1 cellular context compared by ENCODE assay signal in genomic region chr1:178532392-178532791, GRCh38.
TF ChIP-seq lines count a peak whose summit lies in the region.

No MANE protein-coding gene starts in this region.

TF ChIP-seq in HepG2, 621 proteins besides CTCF, POLR2A, EP300 and RAD21 (continues in another document):
- no peak for TF ChIP-seq AFF4 (CRISPR knock-in tag; IDR thresholded peaks at IDR 0.05)
- no peak for TF ChIP-seq ZNF770 (CRISPR knock-in tag; IDR thresholded peaks at IDR 0.05)
- peak; percentile 22; the same call in 1 of the 2 replicates for TF ChIP-seq ZNF12 (CRISPR knock-in tag; IDR thresholded peaks at IDR 0.05)
- TF ChIP-seq HOXA7 (CRISPR knock-in tag; IDR thresholded peaks at IDR 0.05): no peak
- TF ChIP-seq FOSL2 (CRISPR knock-in tag; IDR thresholded peaks at IDR 0.05): peak; percentile 29; the same call in 1 of the 2 replicates
- TF ChIP-seq MATR3 (CRISPR knock-in tag; IDR thresholded peaks at IDR 0.05): no peak
- TF ChIP-seq IRF2 (CRISPR knock-in tag; IDR thresholded peaks at IDR 0.05): peak; percentile 31; the same call in 1 of the 2 replicates
- TF ChIP-seq NRL (CRISPR knock-in tag; IDR thresholded peaks at IDR 0.05; ENCODE audit: borderline replicate concordance): no peak
- TF ChIP-seq ZNF564 (CRISPR knock-in tag; IDR thresholded peaks at IDR 0.05): no peak
- TF ChIP-seq MYC (CRISPR knock-in tag; IDR thresholded peaks at IDR 0.05; ENCODE audit: borderline replicate concordance): 0 out of 2 replicates have a peak, but pooled peaks have one; percentile 15
- TF ChIP-seq ZSCAN9 (CRISPR knock-in tag; IDR thresholded peaks at IDR 0.05; ENCODE audit: borderline replicate concordance): 0 out of 2 replicates have a peak, but pooled peaks have one; percentile 44
- TF ChIP-seq CHCHD3 (CRISPR knock-in tag; IDR thresholded peaks at IDR 0.05): no peak
- no peak for TF ChIP-seq RARA (CRISPR knock-in tag; IDR thresholded peaks at IDR 0.05)
- TF ChIP-seq RFXAP (CRISPR knock-in tag; IDR thresholded peaks at IDR 0.05; ENCODE audit: borderline replicate concordance): no peak
- TF ChIP-seq HMG20A (CRISPR knock-in tag; IDR thresholded peaks at IDR 0.05; ENCODE audit: borderline replicate concordance): no peak
- 0 out of 2 replicates have a peak, but pooled peaks have one; percentile 32 for TF ChIP-seq KDM3A (CRISPR knock-in tag; IDR thresholded peaks at IDR 0.05; ENCODE audit: low read depth)
- TF ChIP-seq MED8 (CRISPR knock-in tag; IDR thresholded peaks at IDR 0.05; ENCODE audit: insufficient replicate concordance): no peak
- TF ChIP-seq ZNF576 (CRISPR knock-in tag; IDR thresholded peaks at IDR 0.05): 0 out of 2 replicates have a peak, but pooled peaks have one; percentile 37
- TF ChIP-seq ZBTB2 (CRISPR knock-in tag; IDR thresholded peaks at IDR 0.05; ENCODE audit: low read depth): no peak
- TF ChIP-seq CERS6 (CRISPR knock-in tag; IDR thresholded peaks at IDR 0.05): no peak
- 0 out of 2 replicates have a peak, but pooled peaks have one; percentile 56 for TF ChIP-seq ZNF891 (CRISPR knock-in tag; IDR thresholded peaks at IDR 0.05)
- no peak for TF ChIP-seq ZNF367 (CRISPR knock-in tag; IDR thresholded peaks at IDR 0.05; ENCODE audit: borderline replicate concordance)
- TF ChIP-seq PREB (CRISPR knock-in tag; IDR thresholded peaks at IDR 0.05): no peak
- 0 out of 2 replicates have a peak, but pooled peaks have one; percentile 34 for TF ChIP-seq NFATC3 (CRISPR knock-in tag; IDR thresholded peaks at IDR 0.05)
- no peak for TF ChIP-seq ZNF747 (CRISPR knock-in tag; IDR thresholded peaks at IDR 0.05; ENCODE audit: borderline replicate concordance)
- TF ChIP-seq ZKSCAN1 (IDR thresholded peaks at IDR 0.05; ENCODE audit: low read length): 0 out of 2 replicates have a peak, but pooled peaks have one; percentile 26
- peak; percentile 43; the same call in 1 of the 2 replicates for TF ChIP-seq ZFP91 (CRISPR knock-in tag; IDR thresholded peaks at IDR 0.05; ENCODE audit: borderline replicate concordance)
- TF ChIP-seq ZNF138 (CRISPR knock-in tag; IDR thresholded peaks at IDR 0.05; ENCODE audit: low read depth): no peak
- TF ChIP-seq ZNF782 (CRISPR knock-in tag; IDR thresholded peaks at IDR 0.05; ENCODE audit: borderline replicate concordance): no peak; the same call in 1 of the 2 replicates
- no peak for TF ChIP-seq ZNF24 (IDR thresholded peaks at IDR 0.05)
- TF ChIP-seq LCORL (IDR thresholded peaks at IDR 0.05): no peak
- 0 out of 2 replicates have a peak, but pooled peaks have one; percentile 36 for TF ChIP-seq LCORL (CRISPR knock-in tag; IDR thresholded peaks at IDR 0.05)
- TF ChIP-seq ZNF263 (CRISPR knock-in tag; IDR thresholded peaks at IDR 0.05): 0 out of 2 replicates have a peak, but pooled peaks have one; percentile 11
- no peak for TF ChIP-seq GZF1 (CRISPR knock-in tag; IDR thresholded peaks at IDR 0.05)
- TF ChIP-seq SRY (CRISPR knock-in tag; IDR thresholded peaks at IDR 0.05): no peak
- no peak for TF ChIP-seq TRIM22 (IDR thresholded peaks at IDR 0.05)
- no peak for TF ChIP-seq ZMYM2 (CRISPR knock-in tag; IDR thresholded peaks at IDR 0.05)
- TF ChIP-seq HOXA9 (CRISPR knock-in tag; IDR thresholded peaks at IDR 0.05; ENCODE audit: borderline replicate concordance): no peak
- TF ChIP-seq SALL2 (CRISPR knock-in tag; IDR thresholded peaks at IDR 0.05): no peak
- no peak for TF ChIP-seq NKX3-1 (CRISPR knock-in tag; IDR thresholded peaks at IDR 0.05)
- TF ChIP-seq ZNF883 (CRISPR knock-in tag; IDR thresholded peaks at IDR 0.05; ENCODE audit: not compliant biosample characterization): no peak
- TF ChIP-seq ISX (CRISPR knock-in tag; conservative IDR thresholded peaks at IDR 0.05): no peak
- TF ChIP-seq ATF2 (CRISPR knock-in tag; IDR thresholded peaks at IDR 0.05): no peak
- TF ChIP-seq U2AF1 (optimal IDR thresholded peaks at IDR 0.05; ENCODE audit: low read depth, low read length): no peak
- TF ChIP-seq MYPOP (CRISPR knock-in tag; IDR thresholded peaks at IDR 0.05): peak; percentile 28; the same call in 1 of the 2 replicates
